Comparison of ENCODE assay signal across 9 cellular contexts in genomic region chr9:123338710-123339665, GRCh38. TPM values are rescaled to one million over a fixed set of nuclear protein-coding genes. Genes with fewer than 3 reads are reported as not detected.
DNase-seq lines count a peak whose midpoint lies in the region; ATAC-seq and TF ChIP-seq lines count a peak whose summit lies in the region.
"Had no signal": no experiment of that assay in that cellular context is flagged by ENCODE, and none has a peak within 500 bp of the region (broad histone marks: within the 10 kb centered on the region; RNA-seq: fewer than 3 reads in every experiment).

No MANE protein-coding gene starts in this region.

- H3K4me3 Mint-ChIP-seq in activated T-helper 17 cell treated with anti-CD3 and anti-CD28 coated beads, Interleukin-2, amount 50 U/mL, for 72 hours = peak overlapping the region; percentile 86
- H3K4me3 Mint-ChIP-seq in memory B cell = peak overlapping the region; percentile 74

- ATAC-seq in GM21825 (IDR thresholded peaks at IDR 0.05; ENCODE audit: unreplicated experiment) (peak; percentile 57), memory B cell (ENCODE audit: low read depth) (peak; percentile 54)
- ATAC-seq in activated T-helper 17 cell treated with anti-CD3 and anti-CD28 coated beads, Interleukin-2, amount 50 U/mL, for 72 hours (replicated peaks) = peak; percentile 78

- peaks cover 12% of the 10 kb centered on the region for H3K36me3 Mint-ChIP-seq in activated T-helper 17 cell treated with anti-CD3 and anti-CD28 coated beads, Interleukin-2, amount 50 U/mL, for 72 hours (ENCODE audit: low read depth)
- H3K36me3 Mint-ChIP-seq in memory B cell = no peaks in the 10 kb centered on the region

- H3K9me3 Mint-ChIP-seq in activated T-helper 17 cell treated with anti-CD3 and anti-CD28 coated beads, Interleukin-2, amount 50 U/mL, for 72 hours = no peaks in the 10 kb centered on the region
- H3K9me3 Mint-ChIP-seq in memory B cell = no peaks in the 10 kb centered on the region

- TF ChIP-seq CTCF in GM12864 (IDR thresholded peaks at IDR 0.05; ENCODE audit: low read depth, low read length, missing control alignments) = peak; percentile 30

- no peaks in the 10 kb centered on the region for H3K27me3 ChIP-seq in NT2/D1 (ENCODE audit: insufficient read depth, insufficient read length)

- no peaks in the 10 kb centered on the region for H3K9me3 ChIP-seq in NT2/D1 (ENCODE audit: insufficient read depth, low read length)

- peak overlapping the region; percentile 27 for H3K9ac ChIP-seq in NT2/D1 (ENCODE audit: insufficient read length, low read depth)

- peaks cover 24% of the 10 kb centered on the region for H3K4me1 Mint-ChIP-seq in activated T-helper 17 cell treated with anti-CD3 and anti-CD28 coated beads, Interleukin-2, amount 50 U/mL, for 72 hours
- peaks cover 78% of the 10 kb centered on the region for H3K4me1 Mint-ChIP-seq in memory B cell

- H3K27me3 Mint-ChIP-seq in activated T-helper 17 cell treated with anti-CD3 and anti-CD28 coated beads, Interleukin-2, amount 50 U/mL, for 72 hours = no peaks in the 10 kb centered on the region
- H3K27me3 Mint-ChIP-seq in memory B cell = no peaks in the 10 kb centered on the region

- peak overlapping the region; percentile 98 for H3K27ac Mint-ChIP-seq in activated T-helper 17 cell treated with anti-CD3 and anti-CD28 coated beads, Interleukin-2, amount 50 U/mL, for 72 hours
- H3K27ac Mint-ChIP-seq in memory B cell = peak overlapping the region; percentile 100

- peaks cover 18% of the 10 kb centered on the region for H3K4me1 ChIP-seq in NT2/D1 (ENCODE audit: insufficient read depth, insufficient read length)

- H3K4me3 ChIP-seq in GM12864 (ENCODE audit: low read depth, low read length) (peak overlapping the region; percentile 47), NT2/D1 (ENCODE audit: insufficient read length, low read depth) (no peak overlapping the region)

- H3K36me3 ChIP-seq in NT2/D1 (ENCODE audit: insufficient read depth, insufficient read length, low read length) = no peaks in the 10 kb centered on the region

- DNase-seq in GM12864 (ENCODE audit: low read depth) (peak; percentile 92), NT2/D1 (ENCODE audit: low read depth, low spot score) (no peak), memory B cell (ENCODE audit: low spot score in 2 of 2) (peak; percentile 56 to 66), T1000 (lab: John Stamatoyannopoulos, UW) (no peak), globus pallidus (ENCODE audit: low spot score) (no peak)
- DNase-seq in stimulated activated naive CD4-positive, alpha-beta T cell treated with Interleukin-2 at 50 U/mL for 16 hours (lab: John Stamatoyannopoulos, UW) = peak; percentile 68

RNA-seq across cellular contexts. Expression of gene CRB2, which starts 17.0 kb away (rescaled TPM):
- total RNA-seq in activated T-helper 17 cell treated with anti-CD3 and anti-CD28 coated beads, Interleukin-2, amount 50 U/mL, for 72 hours = under 1 TPM; 0.06 to 0.45 TPM
- total RNA-seq: HT1080 had no signal

Comparison
In these comparisons a context has a peak if more than half of its experiments do, and no peak if none do; other contexts are left out.
1. DNase-seq: peak in GM12864 (single experiment), memory B cell (2 of 2) and stimulated activated naive CD4-positive, alpha-beta T cell treated with Interleukin-2 at 50 U/mL for 16 hours (single experiment); none in NT2/D1 (single experiment), T1000 (single experiment) and globus pallidus (single experiment).
2. Peak in every context shown above with its lines, with median percentiles within 50 percentile points of each other: ATAC-seq.